In genomic region chr14:100025111-100025510, GRCh38 we compare ENCODE assay signal across 8 cellular contexts. TPM values are rescaled to one million over a fixed set of nuclear protein-coding genes. Genes with fewer than 3 reads are reported as not detected.
DNase-seq lines count a peak whose midpoint lies in the region; ATAC-seq and TF ChIP-seq lines count a peak whose summit lies in the region.

No MANE protein-coding gene starts in this region.

- peak; percentile 69 for ATAC-seq in HG03108 (IDR thresholded peaks at IDR 0.05; ENCODE audit: unreplicated experiment)
- ATAC-seq in SK-N-SH treated with all-trans-retinoic acid at 6 μM for 48 hours = peak; percentile 94
- no peak for ATAC-seq in GM21723 (IDR thresholded peaks at IDR 0.05; ENCODE audit: unreplicated experiment)

- DNase-seq in endodermal cell = peak; percentile 84
- DNase-seq in prostate gland (ENCODE audit: low spot score) = peak; percentile 34
- DNase-seq in NCI-H187 (lab: John Stamatoyannopoulos, UW) = no peak
- no peak for DNase-seq in foreskin melanocyte

- H3K4me3 ChIP-seq in endodermal cell (ENCODE audit: low read length) (no peak overlapping the region), prostate gland (no peak overlapping the region)

- intact Hi-C loops in prostate gland (cut with DNase I) = loop anchor here (10.0 kb wide), 1 partner anchor 80 kb away; no protein-coding TSS in a partner anchor

- H3K4me1 ChIP-seq in endodermal cell (ENCODE audit: control insufficient read depth, insufficient read depth, low read length) (no peaks in the 10 kb centered on the region), prostate gland (replicated peaks) (no peaks in the 10 kb centered on the region)

- peaks cover 37% of the 10 kb centered on the region for H3K27me3 Mint-ChIP-seq in endodermal cell (ENCODE audit: insufficient read depth)

- no peak overlapping the region for H3K4me3 Mint-ChIP-seq in endodermal cell

- H3K9me3 Mint-ChIP-seq in endodermal cell = no peaks in the 10 kb centered on the region

- no peak overlapping the region for H3K9ac ChIP-seq in endodermal cell (ENCODE audit: extremely low read depth, low read length, poor library complexity, severe bottlenecking)

- H3K36me3 ChIP-seq in endodermal cell (ENCODE audit: control insufficient read depth, insufficient read depth, low read length) (no peaks in the 10 kb centered on the region), prostate gland (no peaks in the 10 kb centered on the region)

- no peaks in the 10 kb centered on the region for H3K9me3 ChIP-seq in endodermal cell (ENCODE audit: control insufficient read depth, low read length)
- H3K9me3 ChIP-seq in prostate gland = no peaks in the 10 kb centered on the region

- 0 to 13% methylated on average over 1 of the region's 1 CpG for WGBS in endodermal cell (ENCODE audit: insufficient coverage in 1 of 2, insufficient read length in 1 of 2), 2 experiments
- 30% methylated on average over 1 of the region's 1 CpG for WGBS in prostate gland

- H3K27me3 ChIP-seq in endodermal cell (ENCODE audit: control insufficient read depth, insufficient read depth, low read length, poor library complexity, severe bottlenecking) = peaks cover 4% of the 10 kb centered on the region
- H3K27me3 ChIP-seq in prostate gland (replicated peaks; ENCODE audit: insufficient read depth) = no peaks in the 10 kb centered on the region

- no peak overlapping the region for H3K27ac Mint-ChIP-seq in endodermal cell

- TF ChIP-seq CTCF in GM12873 (IDR thresholded peaks at IDR 0.05; ENCODE audit: insufficient read depth, low read depth, low read length, missing control alignments) (peak; percentile 56), endodermal cell (conservative IDR thresholded peaks at IDR 0.05) (peak; percentile 78), prostate gland (IDR thresholded peaks at IDR 0.05) (peak in 2 of 4 experiments; percentile 26 to 33)

- peaks cover 17% of the 10 kb centered on the region for H3K4me1 Mint-ChIP-seq in endodermal cell

- H3K27ac ChIP-seq in endodermal cell (ENCODE audit: low read depth, low read length) = no peak overlapping the region
- H3K27ac ChIP-seq in prostate gland = no peak overlapping the region

- no peak for TF ChIP-seq POLR2A in prostate gland (IDR thresholded peaks at IDR 0.05)

- no peaks in the 10 kb centered on the region for H3K36me3 Mint-ChIP-seq in endodermal cell (ENCODE audit: low read depth)

TF ChIP-seq in SK-N-SH treated with all-trans-retinoic acid at 6 μM for 48 hours, 23 proteins besides CTCF, POLR2A, EP300 and RAD21:
- no peak for TF ChIP-seq ESRRG (CRISPR knock-in tag; IDR thresholded peaks at IDR 0.05)
- no peak for TF ChIP-seq ZNF70 (CRISPR knock-in tag; IDR thresholded peaks at IDR 0.05)
- no peak for TF ChIP-seq ZNF565 (CRISPR knock-in tag; conservative IDR thresholded peaks at IDR 0.05; ENCODE audit: low read depth)
- no peak for TF ChIP-seq ISL1 (CRISPR knock-in tag; IDR thresholded peaks at IDR 0.05)
- no peak for TF ChIP-seq ZNF8 (CRISPR knock-in tag; IDR thresholded peaks at IDR 0.05)
- no peak for TF ChIP-seq CREB5 (CRISPR knock-in tag; IDR thresholded peaks at IDR 0.05; ENCODE audit: low read depth)

RNA-seq across cellular contexts. Expression of gene EVL, which starts 40.1 kb away (rescaled TPM):
- 10 to 100 TPM; 61.1 to 71.3 TPM for total RNA-seq in endodermal cell
- 234 TPM for polyA plus RNA-seq in endodermal cell (2013, experiment 1 of 2)
- 188 TPM for polyA plus RNA-seq in endodermal cell (2013, experiment 2 of 2)
- 10 to 100 TPM; 42.5 to 98.4 TPM for total RNA-seq in prostate gland

Comparison
In these comparisons a context has a peak if more than half of its experiments do, and no peak if none do; other contexts are left out.
1. DNase-seq: peak in endodermal cell (single experiment) and prostate gland (single experiment); none in NCI-H187 (0 of 2) and foreskin melanocyte (single experiment).